Comparison of ENCODE assay signal across 10 cellular contexts in genomic region chr11:20158597-20159257, GRCh38. TPM values are rescaled to one million over a fixed set of nuclear protein-coding genes. Genes with fewer than 3 reads are reported as not detected.
DNase-seq lines count a peak whose midpoint lies in the region; ATAC-seq and TF ChIP-seq lines count a peak whose summit lies in the region.
"Had no signal": no experiment of that assay in that cellular context is flagged by ENCODE, and none has a peak within 500 bp of the region (broad histone marks: within the 10 kb centered on the region; RNA-seq: fewer than 3 reads in every experiment).

No MANE protein-coding gene starts in this region.

- H2AFZ ChIP-seq in GM23338 (no peak overlapping the region), neuron (ENCODE audit: low read depth, low read length) (no peak overlapping the region)

- H3K9me3 ChIP-seq in neuron (ENCODE audit: low read length), result no peaks in the 10 kb centered on the region

- DNase-seq in GM23338 (ENCODE audit: low spot score), result peak; percentile 90
- DNase-seq in RWPE1 (ENCODE audit: low spot score), result peak; percentile 53
- peak; percentile 56 for DNase-seq in fibroblast of peridontal ligament (ENCODE audit: extremely low read depth)
- no peak for DNase-seq in NCI-H128 (lab: John Stamatoyannopoulos, UW; ENCODE audit: unreplicated experiment)

- ATAC-seq in GM23338 (peak; percentile 27), HG02759 (IDR thresholded peaks at IDR 0.05; ENCODE audit: unreplicated experiment) (no peak), GM18907 (IDR thresholded peaks at IDR 0.05; ENCODE audit: unreplicated experiment) (no peak), HG03354 (IDR thresholded peaks at IDR 0.05; ENCODE audit: poor library complexity, severe bottlenecking, unreplicated experiment) (no peak)

- peaks cover 46% of the 10 kb centered on the region for H3F3A ChIP-seq in GM23338 (replicated peaks; ENCODE audit: low read depth)

- no peaks in the 10 kb centered on the region; the same call in 2 of the 3 replicates for H3K36me3 Mint-ChIP-seq in GM23338 (ENCODE audit: low read depth)

- H3K9me2 ChIP-seq in GM23338 (ENCODE audit: insufficient read depth), result no peaks in the 10 kb centered on the region

- H3K4me1 Mint-ChIP-seq in GM23338, result peaks cover 66% of the 10 kb centered on the region

- peaks cover 100% of the 10 kb centered on the region for H3K27me3 ChIP-seq in GM23338 (ENCODE audit: insufficient read depth)
- H3K27me3 ChIP-seq in neuron (ENCODE audit: insufficient read depth, low read length), result peaks cover 96% of the 10 kb centered on the region

- POLR2A ChIA-PET in RWPE1 (lab: Yijun Ruan, JAX; ENCODE audit: low non-redundant PET), result no interaction called here

- H4K20me1 ChIP-seq in GM23338 (replicated peaks; ENCODE audit: insufficient read depth), result peaks cover 10% of the 10 kb centered on the region

- H3K4me3 ChIP-seq in GM23338 (peak overlapping the region; percentile 52), neuron (ENCODE audit: low read length) (peak overlapping the region; percentile 11)

- CTCF ChIA-PET in RWPE1 (lab: Yijun Ruan, JAX), result no interaction called here

- H3K9me3 Mint-ChIP-seq in GM23338, result no peaks in the 10 kb centered on the region; the same call in 2 of the 3 replicates

- no peaks in the 10 kb centered on the region for H3K79me2 ChIP-seq in GM23338 (replicated peaks; ENCODE audit: insufficient read depth)

- peaks cover 96% of the 10 kb centered on the region for H3K27me3 Mint-ChIP-seq in GM23338 (ENCODE audit: insufficient read depth, low read depth, poor library complexity)

- H3K36me3 ChIP-seq in GM23338 (ENCODE audit: insufficient read depth) (no peaks in the 10 kb centered on the region; the same call in 1 of the 2 replicates), neuron (ENCODE audit: insufficient read depth, low read length) (no peaks in the 10 kb centered on the region)

- H3K4me1 ChIP-seq in GM23338 (ENCODE audit: insufficient read depth) (peaks cover 67% of the 10 kb centered on the region), neuron (ENCODE audit: insufficient read depth, low read length) (peaks cover 19% of the 10 kb centered on the region)

- no peak overlapping the region for H3K27ac Mint-ChIP-seq in GM23338

- peak overlapping the region; percentile 54 for H3K4me3 Mint-ChIP-seq in GM23338

- TF ChIP-seq CTCF in GM23338 (conservative IDR thresholded peaks at IDR 0.05; ENCODE audit: low read depth in 2 of 2) (no peak), RWPE1 (conservative IDR thresholded peaks at IDR 0.05; ENCODE audit: low read depth) (no peak)

- H3K27ac ChIP-seq in GM23338 (ENCODE audit: low read depth), result no peak overlapping the region
- H3K27ac ChIP-seq in RWPE1, result no peak overlapping the region
- H3K27ac ChIP-seq: KMS-11 had no signal

- H3K4me2 ChIP-seq in GM23338, result peak overlapping the region; percentile 79
- H3K4me2 ChIP-seq: KMS-11 had no signal

TF ChIP-seq in GM23338, 12 proteins besides CTCF, POLR2A, EP300 and RAD21:
- TF ChIP-seq, protein P1, sequence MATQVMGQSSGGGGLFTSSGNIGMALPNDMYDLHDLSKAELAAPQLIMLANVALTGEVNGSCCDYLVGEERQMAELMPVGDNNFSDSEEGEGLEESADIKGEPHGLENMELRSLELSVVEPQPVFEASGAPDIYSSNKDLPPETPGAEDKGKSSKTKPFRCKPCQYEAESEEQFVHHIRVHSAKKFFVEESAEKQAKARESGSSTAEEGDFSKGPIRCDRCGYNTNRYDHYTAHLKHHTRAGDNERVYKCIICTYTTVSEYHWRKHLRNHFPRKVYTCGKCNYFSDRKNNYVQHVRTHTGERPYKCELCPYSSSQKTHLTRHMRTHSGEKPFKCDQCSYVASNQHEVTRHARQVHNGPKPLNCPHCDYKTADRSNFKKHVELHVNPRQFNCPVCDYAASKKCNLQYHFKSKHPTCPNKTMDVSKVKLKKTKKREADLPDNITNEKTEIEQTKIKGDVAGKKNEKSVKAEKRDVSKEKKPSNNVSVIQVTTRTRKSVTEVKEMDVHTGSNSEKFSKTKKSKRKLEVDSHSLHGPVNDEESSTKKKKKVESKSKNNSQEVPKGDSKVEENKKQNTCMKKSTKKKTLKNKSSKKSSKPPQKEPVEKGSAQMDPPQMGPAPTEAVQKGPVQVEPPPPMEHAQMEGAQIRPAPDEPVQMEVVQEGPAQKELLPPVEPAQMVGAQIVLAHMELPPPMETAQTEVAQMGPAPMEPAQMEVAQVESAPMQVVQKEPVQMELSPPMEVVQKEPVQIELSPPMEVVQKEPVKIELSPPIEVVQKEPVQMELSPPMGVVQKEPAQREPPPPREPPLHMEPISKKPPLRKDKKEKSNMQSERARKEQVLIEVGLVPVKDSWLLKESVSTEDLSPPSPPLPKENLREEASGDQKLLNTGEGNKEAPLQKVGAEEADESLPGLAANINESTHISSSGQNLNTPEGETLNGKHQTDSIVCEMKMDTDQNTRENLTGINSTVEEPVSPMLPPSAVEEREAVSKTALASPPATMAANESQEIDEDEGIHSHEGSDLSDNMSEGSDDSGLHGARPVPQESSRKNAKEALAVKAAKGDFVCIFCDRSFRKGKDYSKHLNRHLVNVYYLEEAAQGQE (IDR thresholded peaks at IDR 0.05; ENCODE audit: unreplicated experiment), result peak; percentile 91
- no peak for TF ChIP-seq JUNB (IDR thresholded peaks at IDR 0.05; ENCODE audit: unreplicated experiment)
- TF ChIP-seq ZNF114 (CRISPR knock-in tag; IDR thresholded peaks at IDR 0.05), result no peak
- TF ChIP-seq EZH2phosphoT487 (IDR thresholded peaks at IDR 0.05; ENCODE audit: unreplicated experiment), result peak; percentile 25
- TF ChIP-seq EZH2 (IDR thresholded peaks at IDR 0.05; ENCODE audit: low read depth, unreplicated experiment), result peak; percentile 50

RNA-seq across cellular contexts. Expression of gene DBX1, which starts 1.5 kb away (rescaled TPM):
- total RNA-seq in GM23338 (2014; rRNA removed; shearing (Covaris generic)), result not detected in 2 replicates
- polyA plus RNA-seq in GM23338 (2016; fragmentation: Nextera tagmentation; extraction: Ambion mirVana), result 0.16 TPM in 1 of 2 replicates, not detected in the other
- total RNA-seq: urinary bladder had no signal
- polyA plus RNA-seq: urinary bladder had no signal
